ENCODE assay signal across 22 cellular contexts in the genomic region with DNA sequence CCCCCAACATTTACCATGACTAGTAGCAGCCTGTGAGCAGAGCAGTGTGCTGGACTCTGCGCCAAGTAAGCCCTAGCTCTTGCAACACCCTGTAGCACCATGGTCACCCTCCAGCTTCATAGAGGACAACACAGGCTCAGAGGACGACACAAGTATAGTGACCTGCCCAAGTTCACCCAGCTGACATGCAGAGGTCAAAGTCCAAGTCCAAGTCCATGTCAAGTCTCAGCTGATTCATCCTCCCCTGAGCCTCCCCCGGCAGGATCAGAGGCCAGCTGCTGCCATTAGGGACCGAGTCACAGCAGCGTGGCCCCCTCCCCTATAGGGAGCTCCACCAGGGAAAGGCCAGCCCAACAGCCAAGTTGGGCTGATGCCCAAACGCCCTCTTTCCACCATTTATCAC. TPM values are rescaled to one million over a fixed set of nuclear protein-coding genes. Genes with fewer than 3 reads are reported as not detected.
A peak's percentile ranks its signal among the peaks of the same experiment; 100 is the strongest.
DNase-seq lines count a peak whose midpoint lies in the region; ATAC-seq and TF ChIP-seq lines count a peak whose summit lies in the region.
"Had no signal": no experiment of that assay in that cellular context is flagged by ENCODE, and none has a peak within 500 bp of the region (broad histone marks: within the 10 kb centered on the region; RNA-seq: fewer than 3 reads in every experiment).

No MANE protein-coding gene starts in this region.

- H3K9me3 ChIP-seq in right atrium auricular region: no peaks in the 10 kb centered on the region
- no peaks in the 10 kb centered on the region for H3K9me3 ChIP-seq in esophagus muscularis mucosa
- H3K9me3 ChIP-seq in muscle layer of colon (ENCODE audit: low read length): no peaks in the 10 kb centered on the region
- no peaks in the 10 kb centered on the region for H3K9me3 ChIP-seq in uterus
- H3K9me3 ChIP-seq: SJCRH30, thoracic aorta had no signal

- H3K27ac ChIP-seq in right atrium auricular region: no peak overlapping the region
- peak overlapping the region; percentile 76 to 94 (median 89) for H3K27ac ChIP-seq in esophagus muscularis mucosa (replicated peaks in 1 of 4)
- H3K27ac ChIP-seq in muscle layer of colon (ENCODE audit: low read depth, low read length): peak overlapping the region; percentile 56
- peak overlapping the region; percentile 17 to 18 for H3K27ac ChIP-seq in uterus
- H3K27ac ChIP-seq: SJCRH30, thoracic aorta had no signal

- TF ChIP-seq CTCF in right atrium auricular region (IDR thresholded peaks at IDR 0.05) (no peak), esophagus muscularis mucosa (IDR thresholded peaks at IDR 0.05) (no peak), uterus (IDR thresholded peaks at IDR 0.05) (no peak)

- no peak for TF ChIP-seq EP300 in esophagus muscularis mucosa (IDR thresholded peaks at IDR 0.05)

- no peak overlapping the region for H3K27ac Mint-ChIP-seq in stimulated activated memory B cell treated with anti-CD40 and anti-IgM and Interleukin-4, amounts not matched to agents 10 μg/mL and 1 μg/mL and 100 μg/mL, for 72 hours
- H3K27ac Mint-ChIP-seq: activated T-helper 17 cell treated with anti-CD3 and anti-CD28 coated beads, Interleukin-2, amount 50 U/mL, for 72 hours; mesothelial cell of epicardium; naive thymus-derived CD4-positive, alpha-beta T cell had no signal

- intact Hi-C loops in Right ventricle myocardium inferior (cut with DNase I) (no loop called here), esophagus muscularis mucosa (cut with DNase I) (no loop called here), uterus (cut with DNase I; ENCODE audit: low total_unique reads) (no loop called here)

- H3K4me1 Mint-ChIP-seq in stimulated activated memory B cell treated with anti-CD40 and anti-IgM and Interleukin-4, amounts not matched to agents 10 μg/mL and 1 μg/mL and 100 μg/mL, for 72 hours: peaks cover 25% of the 10 kb centered on the region

- no peak for TF ChIP-seq POLR2A in esophagus muscularis mucosa (IDR thresholded peaks at IDR 0.05; ENCODE audit: low read depth)
- no peak for TF ChIP-seq POLR2A in uterus (IDR thresholded peaks at IDR 0.05)

- no peaks in the 10 kb centered on the region for H3K36me3 ChIP-seq in right atrium auricular region
- no peaks in the 10 kb centered on the region for H3K36me3 ChIP-seq in esophagus muscularis mucosa
- H3K36me3 ChIP-seq in muscle layer of colon (ENCODE audit: insufficient read depth, low read length): peaks cover 6% of the 10 kb centered on the region
- H3K36me3 ChIP-seq in uterus: no peaks in the 10 kb centered on the region
- H3K36me3 ChIP-seq: thoracic aorta had no signal

- 80% methylated on average over 1 of the region's 6 CpGs for WGBS in esophagus muscularis mucosa

- H3K9ac ChIP-seq in muscle layer of colon (ENCODE audit: low read length): no peak overlapping the region

- peaks cover 5% of the 10 kb centered on the region for H3K9me3 Mint-ChIP-seq in stimulated activated memory B cell treated with anti-CD40 and anti-IgM and Interleukin-4, amounts not matched to agents 10 μg/mL and 1 μg/mL and 100 μg/mL, for 72 hours
- H3K9me3 Mint-ChIP-seq: IgD-negative memory B cell, mesothelial cell of epicardium had no signal

- H3K4me3 Mint-ChIP-seq in stimulated activated memory B cell treated with anti-CD40 and anti-IgM and Interleukin-4, amounts not matched to agents 10 μg/mL and 1 μg/mL and 100 μg/mL, for 72 hours: no peak overlapping the region
- H3K4me3 Mint-ChIP-seq: activated T-helper 17 cell treated with anti-CD3 and anti-CD28 coated beads, Interleukin-2, amount 50 U/mL, for 72 hours; mesothelial cell of epicardium; naive thymus-derived CD4-positive, alpha-beta T cell had no signal

- H3K4me3 ChIP-seq in right atrium auricular region (no peak overlapping the region), esophagus muscularis mucosa (no peak overlapping the region), muscle layer of colon (ENCODE audit: low read depth in 1 of 2, low read length in 2 of 2) (no peak overlapping the region), uterus (no peak overlapping the region)
- H3K4me3 ChIP-seq: SJCRH30, thoracic aorta had no signal

- H3K27me3 ChIP-seq in right atrium auricular region: no peaks in the 10 kb centered on the region
- no peaks in the 10 kb centered on the region for H3K27me3 ChIP-seq in esophagus muscularis mucosa
- no peaks in the 10 kb centered on the region for H3K27me3 ChIP-seq in muscle layer of colon (ENCODE audit: control insufficient read depth in 1 of 2, insufficient read depth in 2 of 2, low read length in 2 of 2)
- H3K27me3 ChIP-seq in uterus: no peaks in the 10 kb centered on the region
- H3K27me3 ChIP-seq: SJCRH30 had no signal

- H3K27me3 Mint-ChIP-seq in stimulated activated memory B cell treated with anti-CD40 and anti-IgM and Interleukin-4, amounts not matched to agents 10 μg/mL and 1 μg/mL and 100 μg/mL, for 72 hours: peaks cover 92% of the 10 kb centered on the region

- no peak for ATAC-seq in Right ventricle myocardium inferior
- no peak for ATAC-seq in HG03565 (IDR thresholded peaks at IDR 0.05; ENCODE audit: unreplicated experiment)
- ATAC-seq in stimulated activated memory B cell treated with anti-CD40 and anti-IgM and Interleukin-4, amounts not matched to agents 10 μg/mL and 1 μg/mL and 100 μg/mL, for 72 hours: no peak
- ATAC-seq: activated T-helper 17 cell treated with anti-CD3 and anti-CD28 coated beads, Interleukin-2, amount 50 U/mL, for 72 hours; left ventricle myocardium superior; naive thymus-derived CD4-positive, alpha-beta T cell had no signal

- H3K4me1 ChIP-seq in right atrium auricular region: peaks cover 0 to 51% of the 10 kb centered on the region in 2 donors
- H3K4me1 ChIP-seq in esophagus muscularis mucosa: peaks cover 53 to 97% (median 94%) of the 10 kb centered on the region in 4 donors
- peaks cover 93% of the 10 kb centered on the region for H3K4me1 ChIP-seq in muscle layer of colon (ENCODE audit: insufficient read depth, low read length)
- H3K4me1 ChIP-seq in uterus: peaks cover 4 to 13% of the 10 kb centered on the region in 2 donors

- DNase-seq in Right ventricle myocardium inferior (ENCODE audit: missing footprints): peak; percentile 22
- DNase-seq in right atrium auricular region (ENCODE audit: low spot score): no peak
- DNase-seq in esophagus muscularis mucosa (ENCODE audit: extremely low spot score): no peak
- DNase-seq in uterus: no peak
- no peak for DNase-seq in NCI-H774 (lab: John Stamatoyannopoulos, UW)
- DNase-seq: activated CD4-positive, alpha-beta T cell treated with anti-CD3 and anti-CD28 coated beads for 48 hours; activated naive CD4-positive, alpha-beta T cell treated with anti-CD3 and anti-CD28 coated beads, Interleukin-2, amount 50 U/mL, for 16 hours; amygdala; Calu3; left ventricle myocardium superior; naive thymus-derived CD4-positive, alpha-beta T cell; NCI-H446 treated with DMSO at 0.1 percent for 48 hours; SJCRH30; stimulated activated naive CD4-positive, alpha-beta T cell treated with Interleukin-2 at 50 U/mL for 16 hours; T1000 had no signal

- no peaks in the 10 kb centered on the region for H3K36me3 Mint-ChIP-seq in stimulated activated memory B cell treated with anti-CD40 and anti-IgM and Interleukin-4, amounts not matched to agents 10 μg/mL and 1 μg/mL and 100 μg/mL, for 72 hours
- H3K36me3 Mint-ChIP-seq: mesothelial cell of epicardium; naive thymus-derived CD4-positive, alpha-beta T cell had no signal

RNA-seq across cellular contexts. Expression of gene SDC3, which starts 15.9 kb away (rescaled TPM):
- 28.5 TPM for total RNA-seq in Right ventricle myocardium inferior
- total RNA-seq in right atrium auricular region: 10 to 100 TPM; 15.9 to 43.8 TPM
- 100 to 1,000 TPM in 1 of 4 donors, 10 to 100 TPM in 3; 44.1 to 101 (median 56.5) TPM for total RNA-seq in esophagus muscularis mucosa
- 10 to 100 TPM; 12.4 to 38.3 (median 30.5) TPM for total RNA-seq in uterus

Comparison
In these comparisons a context has a peak if more than half of its experiments do, and no peak if none do; other contexts are left out.
1. H3K27ac ChIP-seq: peak in esophagus muscularis mucosa (4 of 4), muscle layer of colon (single experiment) and uterus (2 of 2); none in right atrium auricular region (0 of 2).